In the genomic region with DNA sequence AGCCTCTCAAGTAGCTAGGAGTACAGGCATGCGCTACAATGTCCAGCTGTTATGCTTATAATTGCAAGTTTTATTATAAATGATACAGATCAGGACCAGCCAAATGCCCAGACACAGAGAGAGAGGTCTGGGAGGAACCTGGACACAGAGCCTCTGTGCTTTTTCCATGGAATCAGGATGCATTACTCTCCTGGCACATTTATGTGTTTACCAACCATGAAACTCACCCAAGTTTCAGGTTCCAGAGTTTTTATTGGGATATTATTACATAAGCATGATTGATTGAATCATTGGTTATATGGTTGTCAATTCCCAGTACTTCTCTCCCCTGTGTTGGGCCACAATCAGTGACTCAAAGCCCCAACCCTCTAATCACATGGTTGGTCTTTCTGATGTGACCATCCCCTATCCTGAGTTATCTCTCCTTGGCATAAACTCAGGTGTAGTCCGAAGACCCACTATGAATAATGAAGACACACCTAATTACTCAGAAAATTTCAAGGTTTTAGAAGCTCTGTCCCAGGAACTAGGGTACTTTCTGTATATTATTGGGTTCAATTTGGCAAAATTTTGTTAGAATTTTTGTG, we compare ENCODE assay signal across 29 cellular contexts.
"Had no signal": no experiment of that assay in that cellular context is flagged by ENCODE, and none has a peak within 500 bp of the region (broad histone marks: within the 10 kb centered on the region; RNA-seq: fewer than 3 reads in every experiment).

No MANE protein-coding gene starts in this region.

- ATAC-seq: activated CD4-positive, alpha-beta T cell treated with anti-CD3 and anti-CD28 coated beads for 36 hours; activated CD8-positive, alpha-beta memory T cell treated with anti-CD3 and anti-CD28 coated beads, Interleukin-2, amount 10 ng/mL, durations not matched to agents 7 days and 5 days; activated CD8-positive, alpha-beta T cell treated with anti-CD3 and anti-CD28 coated beads, Interleukin-2, amount 10 ng/mL, durations not matched to agents 7 days and 5 days; activated naive CD8-positive, alpha-beta T cell treated with anti-CD3 and anti-CD28 coated beads, Interleukin-2, amount 50 U/mL, for 24 hours; effector memory CD8-positive, alpha-beta T cell; gastroesophageal sphincter; heart right ventricle had no signal

- H3K36me3 ChIP-seq: adrenal gland had no signal

- H3K9me3 ChIP-seq: adrenal gland, breast epithelium, esophagus squamous epithelium, gastroesophageal sphincter had no signal

- DNase-seq: activated CD4-positive, alpha-beta memory T cell treated with anti-CD3 and anti-CD28 coated beads for 36 hours; activated CD4-positive, alpha-beta T cell treated with anti-CD3 and anti-CD28 coated beads for 36 hours; activated CD4-positive, alpha-beta T cell treated with anti-CD3 and anti-CD28 coated beads, Interleukin-2, amount 10 ng/mL, durations not matched to agents 24 days and 14 days; activated CD4-positive, CD25-positive, alpha-beta regulatory T cell; activated CD4-positive, CD25-positive, alpha-beta regulatory T cell treated with anti-CD3 and anti-CD28 coated beads, Interleukin-2, amount 50 U/mL, for 72 hours; activated CD8-positive, alpha-beta memory T cell treated with anti-CD3 and anti-CD28 coated beads, Interleukin-2, amount 10 ng/mL, durations not matched to agents 7 days and 5 days; activated CD8-positive, alpha-beta memory T cell treated with anti-CD3 and anti-CD28 coated beads, Interleukin-2, amount 50 U/mL, for 4 hours; activated CD8-positive, alpha-beta T cell treated with anti-CD3 and anti-CD28 coated beads, Interleukin-2, amount 10 ng/mL, durations not matched to agents 7 days and 5 days; activated effector memory CD4-positive, alpha-beta T cell treated with anti-CD3 and anti-CD28 coated beads, Interleukin-2, amount 50 U/mL, for 16 hours; activated naive CD4-positive, alpha-beta T cell treated with anti-CD3 and anti-CD28 coated beads for 36 hours; activated naive CD8-positive, alpha-beta T cell treated with anti-CD3 and anti-CD28 coated beads for 36 hours; activated naive CD8-positive, alpha-beta T cell treated with anti-CD3 and anti-CD28 coated beads, Interleukin-2, amount 50 U/mL, for 24 hours; activated T-cell treated with anti-CD3 and anti-CD28 coated beads, Interleukin-2, amount 50 U/mL, for 1 hour; activated T-cell treated with anti-CD3 and anti-CD28 coated beads, Interleukin-2, amount 50 U/mL, for 48 hours; adrenal gland; amygdala; aorta; caudate nucleus; cortex of kidney; dermis blood vessel endothelial cell; effector CD4-positive, alpha-beta T cell; effector memory CD8-positive, alpha-beta T cell; esophagus squamous epithelium; foreskin melanocyte; heart right ventricle; T-helper 2 cell had no signal

- H3K27me3 ChIP-seq: adrenal gland, breast epithelium, esophagus squamous epithelium, gastroesophageal sphincter, heart right ventricle had no signal

- H3K4me3 ChIP-seq: adrenal gland, breast epithelium, esophagus squamous epithelium, gastroesophageal sphincter, heart right ventricle had no signal

- H3K27ac ChIP-seq: adrenal gland, breast epithelium, epithelial cell of prostate, esophagus squamous epithelium, gastroesophageal sphincter, heart right ventricle had no signal
